ENCODE assay signal across 9 cellular contexts in genomic region chr11:124717421-124717785, GRCh38. TPM values are rescaled to one million over a fixed set of nuclear protein-coding genes. Genes with fewer than 3 reads are reported as not detected.
A peak's percentile ranks its signal among the peaks of the same experiment; 100 is the strongest.
DNase-seq lines count a peak whose midpoint lies in the region; ATAC-seq, FAIRE-seq and TF ChIP-seq lines count a peak whose summit lies in the region.
"Had no signal": no experiment of that assay in that cellular context is flagged by ENCODE, and none has a peak within 500 bp of the region (broad histone marks: within the 10 kb centered on the region; RNA-seq: fewer than 3 reads in every experiment).

No MANE protein-coding gene starts in this region.

- ATAC-seq in GM18861 (IDR thresholded peaks at IDR 0.05; ENCODE audit: unreplicated experiment) (peak; percentile 62), esophagus mucosa (peak; percentile 43), pancreas (peak; percentile 6 to 48 (median 36)), GM21360 (IDR thresholded peaks at IDR 0.05; ENCODE audit: unreplicated experiment) (no peak)

- peak overlapping the region; percentile 59; the same call in 1 of the 2 replicates for H3K4me3 ChIP-seq in HUES48 (ENCODE audit: low read depth, low read length)
- peak overlapping the region in 1 of 4 donors; percentile 46 for H3K4me3 ChIP-seq in pancreas
- no peak overlapping the region for H3K4me3 ChIP-seq in effector memory CD4-positive, alpha-beta T cell (ENCODE audit: insufficient read depth, low read depth, low read length, poor library complexity, severe bottlenecking)

- FAIRE-seq in pancreas (lab: Jason Lieb, UNC) (no peak), frontal cortex (lab: Jason Lieb, UNC) (no peak)

- WGBS in pancreas, 2 donors = 38 to 49% methylated on average over 7 of the region's 7 CpGs

- H3K27ac ChIP-seq in HUES48 (ENCODE audit: low read depth, low read length) = no peak overlapping the region
- H3K27ac ChIP-seq in pancreas = no peak overlapping the region
- H3K27ac ChIP-seq in effector memory CD4-positive, alpha-beta T cell (ENCODE audit: insufficient read depth, low read length, poor library complexity, severe bottlenecking) = no peak overlapping the region

- DNase-seq in pancreas = no peak
- no peak for DNase-seq in frontal cortex (ENCODE audit: low spot score in 2 of 2)
- DNase-seq in effector memory CD4-positive, alpha-beta T cell = no peak
- DNase-seq in KG1 (lab: John Stamatoyannopoulos, UW) = no peak
- DNase-seq: SHP77 treated with DMSO at 0.1 percent for 48 hours had no signal

- no peak overlapping the region for H3K9ac ChIP-seq in HUES48 (ENCODE audit: low read depth, low read length)

- H3K9me3 ChIP-seq in HUES48 (ENCODE audit: control insufficient read depth, insufficient read depth, low read length) = no peaks in the 10 kb centered on the region
- H3K9me3 ChIP-seq in pancreas = no peaks in the 10 kb centered on the region
- no peaks in the 10 kb centered on the region for H3K9me3 ChIP-seq in effector memory CD4-positive, alpha-beta T cell (ENCODE audit: control insufficient read depth, low read length)

- peaks cover 8% of the 10 kb centered on the region; the same call in 1 of the 2 replicates for H3K4me1 ChIP-seq in HUES48 (ENCODE audit: control insufficient read depth, insufficient read depth, low read length)
- H3K4me1 ChIP-seq in pancreas = peaks cover 0 to 5% (median 0%) of the 10 kb centered on the region in 3 donors
- H3K4me1 ChIP-seq in effector memory CD4-positive, alpha-beta T cell (ENCODE audit: control insufficient read depth, insufficient read depth, low read length, poor library complexity, severe bottlenecking) = peaks cover 11% of the 10 kb centered on the region

- H3K27me3 ChIP-seq in HUES48 (ENCODE audit: control insufficient read depth, insufficient read depth, low read length) (peaks cover 88% of the 10 kb centered on the region), pancreas (peaks cover 0 to 27% (median 0%) of the 10 kb centered on the region in 4 donors)
- peaks cover 11% of the 10 kb centered on the region for H3K27me3 ChIP-seq in effector memory CD4-positive, alpha-beta T cell (replicated peaks; ENCODE audit: control insufficient read depth, insufficient read depth, low read length, poor library complexity, severe bottlenecking)

- intact Hi-C loops in pancreas (cut with DNase I) = no loop called here

- no peak for TF ChIP-seq CTCF in pancreas (IDR thresholded peaks at IDR 0.05)

- H3K36me3 ChIP-seq in HUES48 (ENCODE audit: control insufficient read depth, insufficient read depth, low read length) (no peaks in the 10 kb centered on the region), pancreas (no peaks in the 10 kb centered on the region)
- no peaks in the 10 kb centered on the region for H3K36me3 ChIP-seq in effector memory CD4-positive, alpha-beta T cell (ENCODE audit: control insufficient read depth, insufficient read depth, low read length)

RNA-seq across cellular contexts. Expression of gene NRGN, which starts 22.3 kb away (rescaled TPM):
- total RNA-seq in esophagus mucosa (1.1 TPM), pancreas (1 to 10 TPM in 3 of 6 donors, under 1 TPM in 2, not detected in 1; 0.24 to 1.9 (median 1.2) TPM), frontal cortex (2.9 TPM)
- 1 to 10 TPM; 2.7 to 3.7 TPM for polyA plus RNA-seq in pancreas

RNA-seq across cellular contexts. Expression of gene VSIG2, which starts 34.7 kb away (rescaled TPM):
- total RNA-seq in esophagus mucosa (8.8 TPM), pancreas (1 to 10 TPM in 3 of 6 donors, under 1 TPM in 3; 0.18 to 2.1 (median 1.0) TPM), frontal cortex (not detected)
- 1 to 10 TPM; 1.1 to 4.5 TPM for polyA plus RNA-seq in pancreas

RNA-seq across cellular contexts. Expression of gene SPA17, which starts 43.7 kb away (rescaled TPM):
- 6.8 TPM for total RNA-seq in esophagus mucosa
- total RNA-seq in pancreas = 1 to 10 TPM; 1.2 to 2.9 (median 2.1) TPM
- 1 to 10 TPM; 6.0 to 7.3 TPM for polyA plus RNA-seq in pancreas
- 5.7 TPM for total RNA-seq in frontal cortex

RNA-seq across cellular contexts. Expression of gene SIAE, which starts 43.9 kb away (rescaled TPM):
- total RNA-seq in esophagus mucosa = 28.3 TPM
- 10 to 100 TPM in 5 of 6 donors, 1 to 10 TPM in 1; 9.6 to 29.8 (median 18.0) TPM for total RNA-seq in pancreas
- polyA plus RNA-seq in pancreas = 10 to 100 TPM; 10.3 to 12.1 TPM
- 10.2 TPM for total RNA-seq in frontal cortex

RNA-seq across cellular contexts. Expression of gene ESAM, which starts 44.7 kb away (rescaled TPM):
- total RNA-seq in esophagus mucosa (8.5 TPM), pancreas (1 to 10 TPM; 5.0 to 10.0 (median 6.5) TPM), frontal cortex (3.7 TPM)
- 10 to 100 TPM in 1 of 2 donors, 1 to 10 TPM in 1; 9.4 to 27.1 TPM for polyA plus RNA-seq in pancreas
